ENCODE assay signal across 1 cellular context in the genomic region with DNA sequence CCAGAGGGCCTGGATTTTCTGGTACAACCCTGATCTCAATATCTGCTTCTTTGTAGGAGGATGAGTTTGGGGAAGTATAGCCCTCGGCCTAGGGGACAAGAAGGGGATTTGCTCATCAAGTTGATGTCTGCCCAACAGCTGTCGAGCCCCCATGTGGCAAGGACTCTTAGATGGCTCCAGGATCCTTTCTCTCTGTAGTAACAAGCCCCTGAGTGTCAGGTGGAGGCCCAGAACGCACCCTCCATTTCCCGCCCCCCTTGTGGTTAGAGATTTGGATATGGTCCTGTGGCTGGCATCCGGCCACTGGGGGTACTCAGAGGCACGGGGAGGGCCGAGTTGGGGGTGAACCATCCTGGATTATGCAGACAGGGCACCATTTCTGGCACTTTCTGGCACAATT.
TF ChIP-seq lines count a peak whose summit lies in the region.

No MANE protein-coding gene starts in this region.

TF ChIP-seq in WTC11, 78 proteins besides CTCF, POLR2A, EP300 and RAD21:
- no peak for TF ChIP-seq ZNF263 (CRISPR knock-in tag; IDR thresholded peaks at IDR 0.05; ENCODE audit: low read depth)
- no peak for TF ChIP-seq KAT7 (CRISPR knock-in tag; IDR thresholded peaks at IDR 0.05; ENCODE audit: borderline replicate concordance)
- TF ChIP-seq ZBTB21 (CRISPR knock-in tag; IDR thresholded peaks at IDR 0.05; ENCODE audit: borderline replicate concordance) = no peak
- TF ChIP-seq, protein P1, sequence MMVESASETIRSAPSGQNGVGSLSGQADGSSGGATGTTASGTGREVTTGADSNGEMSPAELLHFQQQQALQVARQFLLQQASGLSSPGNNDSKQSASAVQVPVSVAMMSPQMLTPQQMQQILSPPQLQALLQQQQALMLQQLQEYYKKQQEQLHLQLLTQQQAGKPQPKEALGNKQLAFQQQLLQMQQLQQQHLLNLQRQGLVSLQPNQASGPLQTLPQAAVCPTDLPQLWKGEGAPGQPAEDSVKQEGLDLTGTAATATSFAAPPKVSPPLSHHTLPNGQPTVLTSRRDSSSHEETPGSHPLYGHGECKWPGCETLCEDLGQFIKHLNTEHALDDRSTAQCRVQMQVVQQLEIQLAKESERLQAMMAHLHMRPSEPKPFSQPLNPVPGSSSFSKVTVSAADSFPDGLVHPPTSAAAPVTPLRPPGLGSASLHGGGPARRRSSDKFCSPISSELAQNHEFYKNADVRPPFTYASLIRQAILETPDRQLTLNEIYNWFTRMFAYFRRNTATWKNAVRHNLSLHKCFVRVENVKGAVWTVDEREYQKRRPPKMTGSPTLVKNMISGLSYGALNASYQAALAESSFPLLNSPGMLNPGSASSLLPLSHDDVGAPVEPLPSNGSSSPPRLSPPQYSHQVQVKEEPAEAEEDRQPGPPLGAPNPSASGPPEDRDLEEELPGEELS (CRISPR knock-in tag; IDR thresholded peaks at IDR 0.05) = no peak
- no peak for TF ChIP-seq GRHL2 (CRISPR knock-in tag; IDR thresholded peaks at IDR 0.05; ENCODE audit: insufficient replicate concordance, severe bottlenecking)
- TF ChIP-seq, protein P2, sequence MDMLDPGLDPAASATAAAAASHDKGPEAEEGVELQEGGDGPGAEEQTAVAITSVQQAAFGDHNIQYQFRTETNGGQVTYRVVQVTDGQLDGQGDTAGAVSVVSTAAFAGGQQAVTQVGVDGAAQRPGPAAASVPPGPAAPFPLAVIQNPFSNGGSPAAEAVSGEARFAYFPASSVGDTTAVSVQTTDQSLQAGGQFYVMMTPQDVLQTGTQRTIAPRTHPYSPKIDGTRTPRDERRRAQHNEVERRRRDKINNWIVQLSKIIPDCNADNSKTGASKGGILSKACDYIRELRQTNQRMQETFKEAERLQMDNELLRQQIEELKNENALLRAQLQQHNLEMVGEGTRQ (CRISPR knock-in tag; IDR thresholded peaks at IDR 0.05) = no peak
- TF ChIP-seq SP1 (CRISPR knock-in tag; conservative IDR thresholded peaks at IDR 0.05) = no peak
- TF ChIP-seq, protein P3, sequence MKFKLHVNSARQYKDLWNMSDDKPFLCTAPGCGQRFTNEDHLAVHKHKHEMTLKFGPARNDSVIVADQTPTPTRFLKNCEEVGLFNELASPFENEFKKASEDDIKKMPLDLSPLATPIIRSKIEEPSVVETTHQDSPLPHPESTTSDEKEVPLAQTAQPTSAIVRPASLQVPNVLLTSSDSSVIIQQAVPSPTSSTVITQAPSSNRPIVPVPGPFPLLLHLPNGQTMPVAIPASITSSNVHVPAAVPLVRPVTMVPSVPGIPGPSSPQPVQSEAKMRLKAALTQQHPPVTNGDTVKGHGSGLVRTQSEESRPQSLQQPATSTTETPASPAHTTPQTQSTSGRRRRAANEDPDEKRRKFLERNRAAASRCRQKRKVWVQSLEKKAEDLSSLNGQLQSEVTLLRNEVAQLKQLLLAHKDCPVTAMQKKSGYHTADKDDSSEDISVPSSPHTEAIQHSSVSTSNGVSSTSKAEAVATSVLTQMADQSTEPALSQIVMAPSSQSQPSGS (CRISPR knock-in tag; IDR thresholded peaks at IDR 0.05; ENCODE audit: borderline replicate concordance, low read depth) = no peak
- TF ChIP-seq GTF2I (CRISPR knock-in tag; conservative IDR thresholded peaks at IDR 0.05) = no peak
- TF ChIP-seq, protein P4, sequence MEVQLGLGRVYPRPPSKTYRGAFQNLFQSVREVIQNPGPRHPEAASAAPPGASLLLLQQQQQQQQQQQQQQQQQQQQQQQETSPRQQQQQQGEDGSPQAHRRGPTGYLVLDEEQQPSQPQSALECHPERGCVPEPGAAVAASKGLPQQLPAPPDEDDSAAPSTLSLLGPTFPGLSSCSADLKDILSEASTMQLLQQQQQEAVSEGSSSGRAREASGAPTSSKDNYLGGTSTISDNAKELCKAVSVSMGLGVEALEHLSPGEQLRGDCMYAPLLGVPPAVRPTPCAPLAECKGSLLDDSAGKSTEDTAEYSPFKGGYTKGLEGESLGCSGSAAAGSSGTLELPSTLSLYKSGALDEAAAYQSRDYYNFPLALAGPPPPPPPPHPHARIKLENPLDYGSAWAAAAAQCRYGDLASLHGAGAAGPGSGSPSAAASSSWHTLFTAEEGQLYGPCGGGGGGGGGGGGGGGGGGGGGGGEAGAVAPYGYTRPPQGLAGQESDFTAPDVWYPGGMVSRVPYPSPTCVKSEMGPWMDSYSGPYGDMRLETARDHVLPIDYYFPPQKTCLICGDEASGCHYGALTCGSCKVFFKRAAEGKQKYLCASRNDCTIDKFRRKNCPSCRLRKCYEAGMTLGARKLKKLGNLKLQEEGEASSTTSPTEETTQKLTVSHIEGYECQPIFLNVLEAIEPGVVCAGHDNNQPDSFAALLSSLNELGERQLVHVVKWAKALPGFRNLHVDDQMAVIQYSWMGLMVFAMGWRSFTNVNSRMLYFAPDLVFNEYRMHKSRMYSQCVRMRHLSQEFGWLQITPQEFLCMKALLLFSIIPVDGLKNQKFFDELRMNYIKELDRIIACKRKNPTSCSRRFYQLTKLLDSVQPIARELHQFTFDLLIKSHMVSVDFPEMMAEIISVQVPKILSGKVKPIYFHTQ (CRISPR knock-in tag; IDR thresholded peaks at IDR 0.05) = no peak
- TF ChIP-seq, protein P5, sequence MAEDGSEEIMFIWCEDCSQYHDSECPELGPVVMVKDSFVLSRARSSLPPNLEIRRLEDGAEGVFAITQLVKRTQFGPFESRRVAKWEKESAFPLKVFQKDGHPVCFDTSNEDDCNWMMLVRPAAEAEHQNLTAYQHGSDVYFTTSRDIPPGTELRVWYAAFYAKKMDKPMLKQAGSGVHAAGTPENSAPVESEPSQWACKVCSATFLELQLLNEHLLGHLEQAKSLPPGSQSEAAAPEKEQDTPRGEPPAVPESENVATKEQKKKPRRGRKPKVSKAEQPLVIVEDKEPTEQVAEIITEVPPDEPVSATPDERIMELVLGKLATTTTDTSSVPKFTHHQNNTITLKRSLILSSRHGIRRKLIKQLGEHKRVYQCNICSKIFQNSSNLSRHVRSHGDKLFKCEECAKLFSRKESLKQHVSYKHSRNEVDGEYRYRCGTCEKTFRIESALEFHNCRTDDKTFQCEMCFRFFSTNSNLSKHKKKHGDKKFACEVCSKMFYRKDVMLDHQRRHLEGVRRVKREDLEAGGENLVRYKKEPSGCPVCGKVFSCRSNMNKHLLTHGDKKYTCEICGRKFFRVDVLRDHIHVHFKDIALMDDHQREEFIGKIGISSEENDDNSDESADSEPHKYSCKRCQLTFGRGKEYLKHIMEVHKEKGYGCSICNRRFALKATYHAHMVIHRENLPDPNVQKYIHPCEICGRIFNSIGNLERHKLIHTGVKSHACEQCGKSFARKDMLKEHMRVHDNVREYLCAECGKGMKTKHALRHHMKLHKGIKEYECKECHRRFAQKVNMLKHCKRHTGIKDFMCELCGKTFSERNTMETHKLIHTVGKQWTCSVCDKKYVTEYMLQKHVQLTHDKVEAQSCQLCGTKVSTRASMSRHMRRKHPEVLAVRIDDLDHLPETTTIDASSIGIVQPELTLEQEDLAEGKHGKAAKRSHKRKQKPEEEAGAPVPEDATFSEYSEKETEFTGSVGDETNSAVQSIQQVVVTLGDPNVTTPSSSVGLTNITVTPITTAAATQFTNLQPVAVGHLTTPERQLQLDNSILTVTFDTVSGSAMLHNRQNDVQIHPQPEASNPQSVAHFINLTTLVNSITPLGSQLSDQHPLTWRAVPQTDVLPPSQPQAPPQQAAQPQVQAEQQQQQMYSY (CRISPR knock-in tag; IDR thresholded peaks at IDR 0.05) = no peak
- TF ChIP-seq CBFB (CRISPR knock-in tag; IDR thresholded peaks at IDR 0.05; ENCODE audit: low read depth) = no peak
- TF ChIP-seq, protein P6, sequence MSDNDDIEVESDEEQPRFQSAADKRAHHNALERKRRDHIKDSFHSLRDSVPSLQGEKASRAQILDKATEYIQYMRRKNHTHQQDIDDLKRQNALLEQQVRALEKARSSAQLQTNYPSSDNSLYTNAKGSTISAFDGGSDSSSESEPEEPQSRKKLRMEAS (CRISPR knock-in tag; IDR thresholded peaks at IDR 0.05) = no peak
- no peak for TF ChIP-seq ELF4 (CRISPR knock-in tag; IDR thresholded peaks at IDR 0.05; ENCODE audit: low read depth)
